Comparison of ENCODE assay signal across 8 cellular contexts in genomic region chr11:66336234-66337102, GRCh38. TPM values are rescaled to one million over a fixed set of nuclear protein-coding genes. Genes with fewer than 3 reads are reported as not detected.
A peak's percentile ranks its signal among the peaks of the same experiment; 100 is the strongest.
DNase-seq lines count a peak whose midpoint lies in the region; ATAC-seq and TF ChIP-seq lines count a peak whose summit lies in the region.

Gene RIN1 (minus strand): TSS chr11:66336434. CDS start chr11:66336402, 32 bp downstream.

- peaks cover 31% of the 10 kb centered on the region for H3K4me1 ChIP-seq in PC-3 (ENCODE audit: insufficient read depth, low read length)

- BruUV-seq in PC-3 (replicated peaks; lab: Mats Ljungman, UMichigan) = no TSS peak

- peak within 1 kb of the TSS; percentile 81 for H3K4me3 ChIP-seq in PC-3 (ENCODE audit: low read length)

- peak within 1 kb of the TSS; percentile 99 for H3K4me3 Mint-ChIP-seq in osteocyte (ENCODE audit: unreplicated experiment)

- 0 out of 2 replicates have a peak within 1 kb of the TSS, but pooled peaks have one; percentile 14 for H2AFZ ChIP-seq in PC-3 (ENCODE audit: low read length)

- CTCF ChIA-PET in PC-3 (lab: Charles Lee) = interaction anchor here (0.6 to 2.6 kb wide), 6 partner anchors 9 to 78 kb away, joined by 3 to 21 read pairs (median 4); partner anchors contain the start of genes BRMS1 and YIF1A

- ATAC-seq in GM18870 (IDR thresholded peaks at IDR 0.05; ENCODE audit: unreplicated experiment) (peak; percentile 49), HG03432 (IDR thresholded peaks at IDR 0.05; ENCODE audit: unreplicated experiment) (peak; percentile 75), PC-3 (peak; percentile 80)

- no peaks in the 10 kb centered on the region for H3K9me3 ChIP-seq in PC-3 (ENCODE audit: low read length)

- H3K9ac ChIP-seq in PC-3 (ENCODE audit: low read length) = peak within 1 kb of the TSS; percentile 96

- peak; percentile 82 for DNase-seq in Ammon's horn (ENCODE audit: low spot score)
- DNase-seq in PC-3 = peak; percentile 95
- DNase-seq in amygdala (lab: John Stamatoyannopoulos, UW) = peak in 39 of 56 donors; percentile 8 to 86 (median 53)
- DNase-seq in cardiac septum (ENCODE audit: low spot score) = peak; percentile 85
- peak; percentile 94 for DNase-seq in osteocyte (ENCODE audit: extremely low spot score, unreplicated experiment)
- DNase-seq in central memory CD4-positive, alpha-beta T cell = no peak

- peak; percentile 44 for TF ChIP-seq CTCF in PC-3 (conservative IDR thresholded peaks at IDR 0.05; ENCODE audit: low read depth, low read length)
- peak; percentile 58 for TF ChIP-seq CTCF in osteocyte (IDR thresholded peaks at IDR 0.05)

- H3K4me1 Mint-ChIP-seq in osteocyte (ENCODE audit: unreplicated experiment) = peaks cover 39% of the 10 kb centered on the region

- H3K27ac ChIP-seq in PC-3 (ENCODE audit: low read length) = peak within 1 kb of the TSS; percentile 96

- no peaks in the 10 kb centered on the region for H3K9me3 Mint-ChIP-seq in osteocyte (ENCODE audit: unreplicated experiment)

- peaks cover 31% of the 10 kb centered on the region; the same call in 1 of the 2 replicates for H3K36me3 ChIP-seq in PC-3 (ENCODE audit: low read depth, low read length)

- no peaks in the 10 kb centered on the region for H3K27me3 ChIP-seq in PC-3 (ENCODE audit: low read length)

- peaks cover 7% of the 10 kb centered on the region for H3F3A ChIP-seq in PC-3 (ENCODE audit: low read length, unreplicated experiment)

- H3K9me2 ChIP-seq in PC-3 (replicated peaks; ENCODE audit: low read length) = no peaks in the 10 kb centered on the region

- H3K79me2 ChIP-seq in PC-3 (ENCODE audit: low read length) = peaks cover 17% of the 10 kb centered on the region

- H3K27me3 Mint-ChIP-seq in osteocyte (ENCODE audit: unreplicated experiment) = no peaks in the 10 kb centered on the region

- H3K36me3 Mint-ChIP-seq in osteocyte (ENCODE audit: unreplicated experiment) = peaks cover 12% of the 10 kb centered on the region

- POLR2A ChIA-PET in PC-3 (lab: Charles Lee; ENCODE audit: unreplicated experiment) = interaction anchor here (0.6 to 1.9 kb wide), 3 partner anchors 24 to 985 kb away, joined by 3 to 16 read pairs (median 11); partner anchors contain the start of gene YIF1A

- peak within 1 kb of the TSS; percentile 100 for H3K27ac Mint-ChIP-seq in osteocyte (ENCODE audit: unreplicated experiment)

- H4K20me1 ChIP-seq in PC-3 (ENCODE audit: low read length) = no peaks in the 10 kb centered on the region

- peak within 1 kb of the TSS; percentile 96 for H3K4me2 ChIP-seq in PC-3 (ENCODE audit: low read length)

- intact Hi-C loops in PC-3 (cut with micrococcal nuclease) (no loop called here), cardiac septum (cut with DNase I) (no loop called here)

RNA-seq across cellular contexts. Expression of gene RIN1, which starts in this region (rescaled TPM):
- 41.2 and 71.8 TPM in 2 replicates for total RNA-seq in PC-3 (2014; rRNA removed)
- total RNA-seq in cardiac septum = 2.2 TPM
- 21.0 and 23.6 TPM in 2 replicates for total RNA-seq in osteocyte
